27 cellular contexts compared by ENCODE assay signal in the genomic region with DNA sequence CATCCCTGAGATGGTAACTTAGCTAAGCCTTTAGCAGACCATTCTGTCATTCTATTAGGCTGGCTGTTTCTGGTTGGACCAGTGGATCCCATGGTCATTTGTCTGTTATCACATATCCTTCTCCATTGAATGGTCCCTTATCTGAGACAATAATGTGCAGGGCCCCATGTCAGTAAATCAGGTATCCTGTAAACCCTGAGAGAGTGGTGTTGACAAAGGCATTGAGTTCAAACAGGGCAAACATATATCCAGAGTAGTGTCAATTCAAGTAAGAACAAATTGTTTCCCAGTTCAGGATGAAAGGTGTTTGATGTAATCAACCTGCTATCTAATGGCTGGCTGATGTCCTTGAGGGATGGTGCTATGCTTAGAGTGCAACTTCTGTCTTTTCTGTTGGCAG.
"Had no signal": no experiment of that assay in that cellular context is flagged by ENCODE, and none has a peak within 500 bp of the region (broad histone marks: within the 10 kb centered on the region; RNA-seq: fewer than 3 reads in every experiment).

No MANE protein-coding gene starts in this region.

- H3K4me1 ChIP-seq: stomach, suprapubic skin, testis, thyroid gland, tibial artery, tibial nerve, transverse colon, upper lobe of left lung, upper lobe of right lung, uterus, vagina had no signal

- H3K27ac ChIP-seq: stomach, suprapubic skin, testis, thoracic aorta, thyroid gland, tibial artery, tibial nerve, transverse colon, upper lobe of left lung, upper lobe of right lung, uterus, vagina had no signal

- H3K27me3 ChIP-seq: stomach, suprapubic skin, testis, thyroid gland, tibial nerve, transverse colon, upper lobe of left lung, upper lobe of right lung, uterus, vagina had no signal

- DNase-seq: stimulated activated CD4-positive, alpha-beta T cell treated with anti-CD3 and anti-CD28 coated beads, Interleukin-2, amount 100 ng/mL, for 48 hours; stimulated activated CD4-positive, alpha-beta T cell treated with anti-CD3 and anti-CD28 coated beads, Interleukin-4, amount 100 ng/mL, for 1 hour; stimulated activated CD4-positive, alpha-beta T cell treated with anti-CD3 and anti-CD28 coated beads, Interleukin-4, amount 100 ng/mL, for 24 hours; stimulated activated CD4-positive, alpha-beta T cell treated with anti-CD3 and anti-CD28 coated beads, Interleukin-4, amount 100 ng/mL, for 4 hours; stimulated activated CD8-positive, alpha-beta memory T cell treated with anti-CD3 and anti-CD28 coated beads, Interleukin-4, amount 100 ng/mL, for 48 hours; stimulated activated naive B cell treated with anti-CD40 and anti-IgM and Interleukin-4, amounts not matched to agents 10 μg/mL and 1 μg/mL and 100 μg/mL, for 72 hours; stimulated activated naive CD4-positive, alpha-beta T cell; stimulated activated naive CD4-positive, alpha-beta T cell treated with Interleukin-2 at 50 U/mL for 16 hours; stimulated activated naive CD8-positive, alpha-beta T cell treated with anti-CD3 and anti-CD28 coated beads, Interleukin-15, amount 100 ng/mL, for 72 hours; stimulated activated naive CD8-positive, alpha-beta T cell treated with anti-CD3 and anti-CD28 coated beads, Interleukin-15, Interleukin-2, amounts not matched to agents 100 U/mL and 50 U/mL, for 24 hours; stomach; substantia nigra; testis; thyroid gland; tibial artery; transverse colon; trophoblast cell; upper lobe of left lung; upper lobe of right lung; uterus had no signal

- H3K9me3 ChIP-seq: suprapubic skin, testis, thyroid gland, tibial artery, tibial nerve, transverse colon, upper lobe of right lung, uterus, vagina had no signal

- H3K36me3 ChIP-seq: stomach, suprapubic skin, thoracic aorta, thyroid gland, tibial artery, tibial nerve, transverse colon, upper lobe of left lung, upper lobe of right lung, uterus, vagina had no signal

- ATAC-seq: stimulated activated effector memory CD8-positive, alpha-beta T cell treated with anti-CD3 and anti-CD28 coated beads, Interleukin-12 subunit alpha, Interleukin-12 subunit beta, amount 100 ng/mL, for 72 hours; stimulated activated memory B cell treated with anti-CD40 and anti-IgM and Interleukin-4, amounts not matched to agents 10 μg/mL and 1 μg/mL and 100 μg/mL, for 72 hours; stimulated activated naive B cell treated with anti-CD40 and anti-IgM and Interleukin-4, amounts not matched to agents 10 μg/mL and 1 μg/mL and 100 μg/mL, for 72 hours; stimulated activated naive CD8-positive, alpha-beta T cell treated with anti-CD3 and anti-CD28 coated beads, Interleukin-15, amount 100 ng/mL, for 72 hours; stimulated activated naive CD8-positive, alpha-beta T cell treated with anti-CD3 and anti-CD28 coated beads, Interleukin-15, Interleukin-2, amounts not matched to agents 100 U/mL and 50 U/mL, for 24 hours; upper lobe of right lung had no signal

- H3K4me3 ChIP-seq: stomach, suprapubic skin, testis, thoracic aorta, thyroid gland, tibial artery, tibial nerve, transverse colon, upper lobe of left lung, upper lobe of right lung, uterus, vagina had no signal

- FAIRE-seq: urothelium cell line had no signal
